1 cellular context compared by ENCODE assay signal in the genomic region with DNA sequence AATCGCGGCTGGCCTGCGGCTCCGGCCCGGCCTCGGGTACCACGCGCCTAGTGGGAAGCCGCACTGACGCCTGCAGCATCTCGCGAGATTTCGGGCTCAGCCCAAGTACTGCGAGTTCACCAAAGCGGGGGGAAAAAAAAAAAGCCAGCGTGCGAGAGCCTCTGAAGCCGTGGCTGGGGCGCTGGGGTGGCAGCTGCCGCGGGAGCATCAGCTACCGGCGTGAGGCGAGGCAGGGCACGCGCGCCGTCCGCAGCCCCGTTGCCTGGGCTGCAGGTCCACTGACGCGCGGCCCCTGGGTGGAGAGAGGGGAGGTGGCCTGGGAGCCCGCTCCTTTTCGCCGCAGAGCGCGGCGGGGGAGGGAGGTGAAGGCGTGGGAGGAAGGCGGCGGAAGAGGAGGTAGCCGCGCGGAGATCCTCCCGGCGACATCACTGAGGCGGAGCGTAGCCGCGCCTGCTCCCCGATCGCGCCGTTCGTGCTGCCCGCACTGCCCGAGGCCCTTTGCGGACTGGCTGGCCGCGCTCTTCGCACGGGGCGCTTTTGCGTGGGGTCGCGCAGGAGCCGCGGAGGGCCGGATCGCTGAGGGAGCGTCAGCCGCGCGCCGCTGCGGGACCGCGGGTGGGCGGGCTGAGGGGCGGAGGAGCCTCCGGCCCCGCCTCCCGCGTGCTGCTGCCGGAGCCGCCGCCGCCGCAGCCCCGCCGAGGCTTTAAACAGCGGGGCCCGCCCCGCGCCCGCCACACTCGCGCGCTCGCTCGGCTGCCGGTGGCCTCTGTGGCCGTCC.
A peak's percentile ranks its signal among the peaks of the same experiment; 100 is the strongest.
TF ChIP-seq lines count a peak whose summit lies in the region.

A gene (plus strand): TSS at position 734 of the 778 bp plus-strand sequence. CDS start 189 bp downstream, outside the sequence.

TF ChIP-seq in HepG2, 621 proteins besides CTCF, POLR2A, EP300 and RAD21 (continued from another document and continues in another):
- TF ChIP-seq GATAD1 (CRISPR knock-in tag; IDR thresholded peaks at IDR 0.05) (peak; percentile 30; the same call in 1 of the 2 replicates), HES4 (CRISPR knock-in tag; IDR thresholded peaks at IDR 0.05; ENCODE audit: borderline replicate concordance) (peak; percentile 49; the same call in 1 of the 2 replicates), MIER2 (CRISPR knock-in tag; IDR thresholded peaks at IDR 0.05) (no peak), ZFP90 (CRISPR knock-in tag; IDR thresholded peaks at IDR 0.05; ENCODE audit: borderline replicate concordance) (no peak), ZBTB21 (CRISPR knock-in tag; IDR thresholded peaks at IDR 0.05) (no peak), SOX6 (IDR thresholded peaks at IDR 0.05) (no peak), SOX6 (CRISPR knock-in tag; IDR thresholded peaks at IDR 0.05) (peak; percentile 53; the same call in 1 of the 2 replicates), IKZF4 (CRISPR knock-in tag; IDR thresholded peaks at IDR 0.05; ENCODE audit: borderline replicate concordance, low read depth, not compliant biosample characterization) (no peak), ZNF124 (CRISPR knock-in tag; IDR thresholded peaks at IDR 0.05) (no peak), ZNF350 (CRISPR knock-in tag; IDR thresholded peaks at IDR 0.05; ENCODE audit: borderline replicate concordance, low read depth) (peak; percentile 45; the same call in 1 of the 2 replicates), ZNF260 (CRISPR knock-in tag; IDR thresholded peaks at IDR 0.05; ENCODE audit: borderline replicate concordance, low read depth) (no peak), ATM (IDR thresholded peaks at IDR 0.05; ENCODE audit: borderline replicate concordance) (no peak), CENPX (CRISPR knock-in tag; IDR thresholded peaks at IDR 0.05) (no peak), ZNF484 (CRISPR knock-in tag; IDR thresholded peaks at IDR 0.05; ENCODE audit: borderline replicate concordance, low read depth) (no peak), FOXO1 (CRISPR knock-in tag; IDR thresholded peaks at IDR 0.05) (no peak), ZC3H4 (CRISPR knock-in tag; IDR thresholded peaks at IDR 0.05; ENCODE audit: borderline replicate concordance) (no peak), MEF2D (CRISPR knock-in tag; IDR thresholded peaks at IDR 0.05) (no peak), ZNF567 (CRISPR knock-in tag; IDR thresholded peaks at IDR 0.05; ENCODE audit: borderline replicate concordance) (no peak), ZBTB8A (CRISPR knock-in tag; IDR thresholded peaks at IDR 0.05; ENCODE audit: borderline replicate concordance, low read depth) (no peak), ZNF737 (CRISPR knock-in tag; IDR thresholded peaks at IDR 0.05; ENCODE audit: borderline replicate concordance) (no peak), ZNF550 (CRISPR knock-in tag; IDR thresholded peaks at IDR 0.05; ENCODE audit: borderline replicate concordance) (no peak), ZNF780A (CRISPR knock-in tag; IDR thresholded peaks at IDR 0.05) (no peak), ESRRA (CRISPR knock-in tag; IDR thresholded peaks at IDR 0.05; ENCODE audit: low read depth) (no peak), ZNF792 (CRISPR knock-in tag; IDR thresholded peaks at IDR 0.05) (0 out of 2 replicates have a peak, but pooled peaks have one; percentile 12), ZFAT (CRISPR knock-in tag; conservative IDR thresholded peaks at IDR 0.05) (0 out of 2 replicates have a peak, but pooled peaks have one; percentile 20), ZNF468 (CRISPR knock-in tag; IDR thresholded peaks at IDR 0.05) (no peak), ZNF20 (CRISPR knock-in tag; IDR thresholded peaks at IDR 0.05) (no peak), TCF7 (IDR thresholded peaks at IDR 0.05; ENCODE audit: low read depth) (no peak), ZKSCAN5 (CRISPR knock-in tag; IDR thresholded peaks at IDR 0.05) (no peak)
- TF ChIP-seq, protein P1, sequence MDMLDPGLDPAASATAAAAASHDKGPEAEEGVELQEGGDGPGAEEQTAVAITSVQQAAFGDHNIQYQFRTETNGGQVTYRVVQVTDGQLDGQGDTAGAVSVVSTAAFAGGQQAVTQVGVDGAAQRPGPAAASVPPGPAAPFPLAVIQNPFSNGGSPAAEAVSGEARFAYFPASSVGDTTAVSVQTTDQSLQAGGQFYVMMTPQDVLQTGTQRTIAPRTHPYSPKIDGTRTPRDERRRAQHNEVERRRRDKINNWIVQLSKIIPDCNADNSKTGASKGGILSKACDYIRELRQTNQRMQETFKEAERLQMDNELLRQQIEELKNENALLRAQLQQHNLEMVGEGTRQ (IDR thresholded peaks at IDR 0.05; ENCODE audit: low read depth, low read length) = no peak
- TF ChIP-seq, protein P1 (CRISPR knock-in tag; IDR thresholded peaks at IDR 0.05; ENCODE audit: borderline replicate concordance) = no peak
- TF ChIP-seq, protein P2, sequence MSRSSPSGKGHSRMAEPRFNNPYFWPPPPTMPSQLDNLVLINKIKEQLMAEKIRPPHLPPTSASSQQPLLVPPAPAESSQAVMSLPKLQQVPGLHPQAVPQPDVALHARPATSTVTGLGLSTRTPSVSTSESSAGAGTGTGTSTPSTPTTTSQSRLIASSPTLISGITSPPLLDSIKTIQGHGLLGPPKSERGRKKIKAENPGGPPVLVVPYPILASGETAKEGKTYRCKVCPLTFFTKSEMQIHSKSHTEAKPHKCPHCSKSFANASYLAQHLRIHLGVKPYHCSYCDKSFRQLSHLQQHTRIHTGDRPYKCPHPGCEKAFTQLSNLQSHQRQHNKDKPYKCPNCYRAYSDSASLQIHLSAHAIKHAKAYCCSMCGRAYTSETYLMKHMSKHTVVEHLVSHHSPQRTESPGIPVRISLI (CRISPR knock-in tag; IDR thresholded peaks at IDR 0.05; ENCODE audit: borderline replicate concordance) = no peak
- TF ChIP-seq, protein P3, sequence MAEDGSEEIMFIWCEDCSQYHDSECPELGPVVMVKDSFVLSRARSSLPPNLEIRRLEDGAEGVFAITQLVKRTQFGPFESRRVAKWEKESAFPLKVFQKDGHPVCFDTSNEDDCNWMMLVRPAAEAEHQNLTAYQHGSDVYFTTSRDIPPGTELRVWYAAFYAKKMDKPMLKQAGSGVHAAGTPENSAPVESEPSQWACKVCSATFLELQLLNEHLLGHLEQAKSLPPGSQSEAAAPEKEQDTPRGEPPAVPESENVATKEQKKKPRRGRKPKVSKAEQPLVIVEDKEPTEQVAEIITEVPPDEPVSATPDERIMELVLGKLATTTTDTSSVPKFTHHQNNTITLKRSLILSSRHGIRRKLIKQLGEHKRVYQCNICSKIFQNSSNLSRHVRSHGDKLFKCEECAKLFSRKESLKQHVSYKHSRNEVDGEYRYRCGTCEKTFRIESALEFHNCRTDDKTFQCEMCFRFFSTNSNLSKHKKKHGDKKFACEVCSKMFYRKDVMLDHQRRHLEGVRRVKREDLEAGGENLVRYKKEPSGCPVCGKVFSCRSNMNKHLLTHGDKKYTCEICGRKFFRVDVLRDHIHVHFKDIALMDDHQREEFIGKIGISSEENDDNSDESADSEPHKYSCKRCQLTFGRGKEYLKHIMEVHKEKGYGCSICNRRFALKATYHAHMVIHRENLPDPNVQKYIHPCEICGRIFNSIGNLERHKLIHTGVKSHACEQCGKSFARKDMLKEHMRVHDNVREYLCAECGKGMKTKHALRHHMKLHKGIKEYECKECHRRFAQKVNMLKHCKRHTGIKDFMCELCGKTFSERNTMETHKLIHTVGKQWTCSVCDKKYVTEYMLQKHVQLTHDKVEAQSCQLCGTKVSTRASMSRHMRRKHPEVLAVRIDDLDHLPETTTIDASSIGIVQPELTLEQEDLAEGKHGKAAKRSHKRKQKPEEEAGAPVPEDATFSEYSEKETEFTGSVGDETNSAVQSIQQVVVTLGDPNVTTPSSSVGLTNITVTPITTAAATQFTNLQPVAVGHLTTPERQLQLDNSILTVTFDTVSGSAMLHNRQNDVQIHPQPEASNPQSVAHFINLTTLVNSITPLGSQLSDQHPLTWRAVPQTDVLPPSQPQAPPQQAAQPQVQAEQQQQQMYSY (CRISPR knock-in tag; IDR thresholded peaks at IDR 0.05) = no peak
- TF ChIP-seq, protein P4, sequence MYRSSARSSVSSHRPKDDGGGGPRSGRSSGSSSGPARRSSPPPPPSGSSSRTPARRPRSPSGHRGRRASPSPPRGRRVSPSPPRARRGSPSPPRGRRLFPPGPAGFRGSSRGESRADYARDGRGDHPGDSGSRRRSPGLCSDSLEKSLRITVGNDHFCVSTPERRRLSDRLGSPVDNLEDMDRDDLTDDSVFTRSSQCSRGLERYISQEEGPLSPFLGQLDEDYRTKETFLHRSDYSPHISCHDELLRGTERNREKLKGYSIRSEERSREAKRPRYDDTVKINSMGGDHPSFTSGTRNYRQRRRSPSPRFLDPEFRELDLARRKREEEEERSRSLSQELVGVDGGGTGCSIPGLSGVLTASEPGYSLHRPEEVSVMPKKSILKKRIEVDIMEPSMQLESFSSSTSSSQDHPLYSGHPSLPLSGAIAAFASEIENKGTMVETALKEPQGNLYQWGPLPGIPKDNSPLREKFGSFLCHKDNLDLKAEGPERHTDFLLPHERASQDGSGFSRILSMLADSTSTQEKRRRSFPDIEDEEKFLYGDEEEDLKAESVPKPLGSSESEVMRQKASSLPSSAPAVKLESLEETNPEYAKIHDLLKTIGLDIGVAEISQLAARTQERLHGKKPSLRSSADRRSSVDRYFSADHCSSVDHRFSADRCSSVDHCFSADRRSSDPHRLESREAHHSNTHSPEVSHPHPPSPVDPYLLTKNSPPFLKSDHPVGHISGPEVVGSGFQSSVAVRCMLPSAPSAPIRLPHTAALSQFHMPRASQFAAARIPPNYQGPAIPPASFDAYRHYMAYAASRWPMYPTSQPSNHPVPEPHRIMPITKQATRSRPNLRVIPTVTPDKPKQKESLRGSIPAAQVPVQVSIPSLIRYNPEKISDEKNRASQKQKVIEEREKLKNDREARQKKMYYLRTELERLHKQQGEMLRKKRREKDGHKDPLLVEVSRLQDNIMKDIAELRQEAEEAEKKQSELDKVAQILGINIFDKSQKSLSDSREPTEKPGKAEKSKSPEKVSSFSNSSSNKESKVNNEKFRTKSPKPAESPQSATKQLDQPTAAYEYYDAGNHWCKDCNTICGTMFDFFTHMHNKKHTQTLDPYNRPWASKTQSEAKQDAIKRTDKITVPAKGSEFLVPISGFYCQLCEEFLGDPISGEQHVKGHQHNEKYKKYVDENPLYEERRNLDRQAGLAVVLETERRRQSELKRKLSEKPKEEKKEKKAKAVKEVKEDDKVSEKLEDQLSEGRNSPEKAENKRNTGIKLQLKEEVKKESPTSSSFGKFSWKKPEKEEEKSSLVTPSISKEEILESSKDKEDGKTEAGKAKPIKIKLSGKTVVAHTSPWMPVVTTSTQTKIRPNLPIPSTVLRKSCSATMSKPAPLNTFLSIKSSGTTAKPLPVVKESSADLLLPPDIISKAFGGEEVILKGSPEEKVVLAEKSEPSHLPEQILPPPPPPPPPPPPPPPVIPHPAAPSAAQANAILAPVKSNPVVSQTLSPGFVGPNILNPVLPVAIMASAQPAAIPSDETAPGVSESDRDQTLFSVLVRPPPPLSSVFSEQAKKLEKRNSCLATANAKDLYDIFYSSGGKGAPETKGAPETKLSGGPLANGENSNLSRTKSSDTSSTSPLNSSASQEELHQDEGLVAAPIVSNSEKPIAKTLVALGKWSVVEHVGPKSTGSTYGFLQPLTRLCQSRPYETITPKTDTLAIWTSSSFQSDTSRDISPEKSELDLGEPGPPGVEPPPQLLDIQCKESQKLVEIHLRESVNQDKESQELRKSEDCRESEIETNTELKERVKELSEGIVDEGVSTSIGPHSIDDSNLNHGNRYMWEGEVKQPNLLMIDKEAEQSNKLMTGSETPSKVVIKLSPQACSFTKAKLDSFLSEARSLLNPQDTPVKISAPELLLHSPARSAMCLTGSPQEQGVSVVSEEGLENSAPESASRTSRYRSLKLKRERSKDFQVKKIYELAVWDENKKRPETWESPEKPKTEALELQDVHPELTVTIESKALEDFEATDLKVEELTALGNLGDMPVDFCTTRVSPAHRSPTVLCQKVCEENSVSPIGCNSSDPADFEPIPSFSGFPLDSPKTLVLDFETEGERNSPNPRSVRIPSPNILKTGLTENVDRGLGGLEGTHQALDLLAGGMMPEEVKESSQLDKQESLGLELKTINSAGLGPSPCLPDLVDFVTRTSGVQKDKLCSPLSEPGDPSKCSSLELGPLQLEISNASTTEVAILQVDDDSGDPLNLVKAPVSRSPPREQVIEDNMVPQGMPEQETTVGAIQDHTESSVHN (CRISPR knock-in tag; IDR thresholded peaks at IDR 0.05) = no peak
- TF ChIP-seq, protein P5, sequence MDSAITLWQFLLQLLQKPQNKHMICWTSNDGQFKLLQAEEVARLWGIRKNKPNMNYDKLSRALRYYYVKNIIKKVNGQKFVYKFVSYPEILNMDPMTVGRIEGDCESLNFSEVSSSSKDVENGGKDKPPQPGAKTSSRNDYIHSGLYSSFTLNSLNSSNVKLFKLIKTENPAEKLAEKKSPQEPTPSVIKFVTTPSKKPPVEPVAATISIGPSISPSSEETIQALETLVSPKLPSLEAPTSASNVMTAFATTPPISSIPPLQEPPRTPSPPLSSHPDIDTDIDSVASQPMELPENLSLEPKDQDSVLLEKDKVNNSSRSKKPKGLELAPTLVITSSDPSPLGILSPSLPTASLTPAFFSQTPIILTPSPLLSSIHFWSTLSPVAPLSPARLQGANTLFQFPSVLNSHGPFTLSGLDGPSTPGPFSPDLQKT (CRISPR knock-in tag; IDR thresholded peaks at IDR 0.05; ENCODE audit: borderline replicate concordance) = no peak
- TF ChIP-seq, protein P6, sequence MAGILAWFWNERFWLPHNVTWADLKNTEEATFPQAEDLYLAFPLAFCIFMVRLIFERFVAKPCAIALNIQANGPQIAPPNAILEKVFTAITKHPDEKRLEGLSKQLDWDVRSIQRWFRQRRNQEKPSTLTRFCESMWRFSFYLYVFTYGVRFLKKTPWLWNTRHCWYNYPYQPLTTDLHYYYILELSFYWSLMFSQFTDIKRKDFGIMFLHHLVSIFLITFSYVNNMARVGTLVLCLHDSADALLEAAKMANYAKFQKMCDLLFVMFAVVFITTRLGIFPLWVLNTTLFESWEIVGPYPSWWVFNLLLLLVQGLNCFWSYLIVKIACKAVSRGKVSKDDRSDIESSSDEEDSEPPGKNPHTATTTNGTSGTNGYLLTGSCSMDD (CRISPR knock-in tag; IDR thresholded peaks at IDR 0.05) = no peak
